ENCODE assay signal across 21 cellular contexts in genomic region chr19:39924952-39925351, GRCh38. TPM values are rescaled to one million over a fixed set of nuclear protein-coding genes. Genes with fewer than 3 reads are reported as not detected.
DNase-seq lines count a peak whose midpoint lies in the region; ATAC-seq, FAIRE-seq and TF ChIP-seq lines count a peak whose summit lies in the region.
"Had no signal": no experiment of that assay in that cellular context is flagged by ENCODE, and none has a peak within 500 bp of the region (broad histone marks: within the 10 kb centered on the region; RNA-seq: fewer than 3 reads in every experiment).

No MANE protein-coding gene starts in this region.

- peaks cover 0 to 15% of the 10 kb centered on the region in 2 experiments; a peak in 3 of 5 replicates for H3K4me1 ChIP-seq in K562 (replicated peaks in 1 of 2; ENCODE audit: control insufficient read depth in 2 of 2, insufficient read depth in 2 of 2, low read length in 2 of 2)
- H3K4me1 ChIP-seq: BE2C, HAP-1 had no signal

- no peak overlapping the region for H3K4me2 ChIP-seq in K562 (ENCODE audit: insufficient read depth, low read length)

- intact Hi-C loops in K562 (cut with micrococcal nuclease): no loop called here

- H3K9ac ChIP-seq in K562 (ENCODE audit: insufficient read depth in 1 of 2, low read depth in 2 of 2, low read length in 2 of 2): no peak overlapping the region
- H3K9ac ChIP-seq: GM23248 had no signal

- peak; percentile 5 for DNase-seq in activated CD8-positive, alpha-beta memory T cell treated with anti-CD3 and anti-CD28 coated beads, Interleukin-2, amount 10 ng/mL, durations not matched to agents 7 days and 5 days
- DNase-seq in K562 (ENCODE audit: extremely low read depth in 1 of 4, low spot score in 3 of 4) (no peak), left lobe of liver (ENCODE audit: low spot score) (peak; percentile 16), HuH-7 (ENCODE audit: low spot score) (no peak)
- DNase-seq in activated CD4-positive, alpha-beta T cell treated with anti-CD3 and anti-CD28 coated beads, Interleukin-2, amount 50 U/mL, for 1 hour: no peak
- no peak for DNase-seq in activated naive CD4-positive, alpha-beta T cell treated with anti-CD3 and anti-CD28 coated beads, Interleukin-2, amount 50 U/mL, for 72 hours (ENCODE audit: low spot score in 2 of 2)
- DNase-seq: ACHN; BE2C; C1 segment of cervical spinal cord; CD4-positive, CD25-positive, alpha-beta regulatory T cell; CD8-positive, alpha-beta memory T cell; COR-L47; GM23248 had no signal

- H3K27me3 ChIP-seq in K562 (ENCODE audit: control insufficient read depth in 2 of 2, insufficient read depth in 2 of 2, low read length in 2 of 2): peaks cover 0 to 9% of the 10 kb centered on the region in 2 experiments; a peak in 3 of 5 replicates
- H3K27me3 ChIP-seq: BE2C had no signal

- H3K27ac ChIP-seq in K562 (ENCODE audit: extremely low read depth, low read depth, low read length): no peak overlapping the region
- H3K27ac ChIP-seq: GM23248, HL-60 had no signal

- POLR2A ChIA-PET in K562 (lab: Yijun Ruan, JAX): interaction anchor here (0.6 to 0.9 kb wide), 2 partner anchors 30 to 79 kb away, joined by 3 read pairs; partner anchors contain the start of gene FBL

- H3K36me3 Mint-ChIP-seq in activated CD8-positive, alpha-beta memory T cell treated with anti-CD3 and anti-CD28 coated beads, Interleukin-2, amount 10 ng/mL, durations not matched to agents 7 days and 5 days: peaks cover 4% of the 10 kb centered on the region
- peaks cover 6 to 8% of the 10 kb centered on the region in 2 donors for H3K36me3 Mint-ChIP-seq in activated naive CD4-positive, alpha-beta T cell treated with anti-CD3 and anti-CD28 coated beads, Interleukin-2, amount 50 U/mL, for 72 hours
- H3K36me3 Mint-ChIP-seq: IgD-negative memory B cell had no signal

- no TSS peak for BruUV-seq in K562 (replicated peaks; lab: Mats Ljungman, UMichigan)

- TF ChIP-seq RAD21 in K562 (CRISPR knock-in tag; conservative IDR thresholded peaks at IDR 0.05 in 1 of 2, IDR thresholded peaks at IDR 0.05 in 1 of 2): no peak

- FAIRE-seq in K562 (lab: Jason Lieb, UNC): no peak
- FAIRE-seq: A204.1, D721Med, G401.6, GM12891, GM19239 had no signal

- TF ChIP-seq CTCF in K562 (IDR thresholded peaks at IDR 0.05 in 2 of 3, conservative IDR thresholded peaks at IDR 0.05 in 1 of 3; ENCODE audit: insufficient read depth in 2 of 3, low read depth in 1 of 3, low read length in 3 of 3): no peak

- no peaks in the 10 kb centered on the region for H4K20me1 ChIP-seq in K562 (replicated peaks; ENCODE audit: control insufficient read depth, insufficient read depth, low read length)

- ATAC-seq in activated CD8-positive, alpha-beta memory T cell treated with anti-CD3 and anti-CD28 coated beads, Interleukin-2, amount 10 ng/mL, durations not matched to agents 7 days and 5 days: no peak
- ATAC-seq in K562: no peak
- no peak for ATAC-seq in left lobe of liver
- ATAC-seq in activated naive CD4-positive, alpha-beta T cell treated with anti-CD3 and anti-CD28 coated beads, Interleukin-2, amount 50 U/mL, for 72 hours: no peak

- 8% methylated on average over 4 of the region's 5 CpGs for WGBS in K562 (ENCODE audit: insufficient coverage, low coverage, missing lambda C conversion rate)

- CTCF ChIA-PET in activated CD8-positive, alpha-beta memory T cell treated with anti-CD3 and anti-CD28 coated beads, Interleukin-2, amount 10 ng/mL, durations not matched to agents 7 days and 5 days (lab: Charles Lee): interaction anchor here (2.2 kb wide), 1 partner anchor 46 kb away, joined by 8 read pairs; the partner anchor contains the start of gene PSMC4
- CTCF ChIA-PET in K562 (lab: Yijun Ruan, JAX; ENCODE audit: low intra/inter-chr PET ratio): no interaction called here

- H3K36me3 ChIP-seq in K562 (ENCODE audit: control insufficient read depth, insufficient read depth, low read length): no peaks in the 10 kb centered on the region
- H3K36me3 ChIP-seq: BE2C, HAP-1 had no signal

- H3K9me1 ChIP-seq in K562 (ENCODE audit: control insufficient read depth, insufficient read depth, low read length): no peaks in the 10 kb centered on the region

- no peak overlapping the region for H3K27ac Mint-ChIP-seq in activated CD8-positive, alpha-beta memory T cell treated with anti-CD3 and anti-CD28 coated beads, Interleukin-2, amount 10 ng/mL, durations not matched to agents 7 days and 5 days
- H3K27ac Mint-ChIP-seq in activated naive CD4-positive, alpha-beta T cell treated with anti-CD3 and anti-CD28 coated beads, Interleukin-2, amount 50 U/mL, for 72 hours: no peak overlapping the region
- H3K27ac Mint-ChIP-seq: IgD-negative memory B cell had no signal

- in situ Hi-C loops in K562 (cut with MboI): no loop called here

- no peak for TF ChIP-seq EP300 in K562 (IDR thresholded peaks at IDR 0.05; ENCODE audit: low read length)

- H3K4me1 Mint-ChIP-seq in activated CD8-positive, alpha-beta memory T cell treated with anti-CD3 and anti-CD28 coated beads, Interleukin-2, amount 10 ng/mL, durations not matched to agents 7 days and 5 days: no peaks in the 10 kb centered on the region

- H2AFZ ChIP-seq in K562 (ENCODE audit: low read depth, low read length): no peak overlapping the region
- H2AFZ ChIP-seq: GM23248 had no signal

- H3K9me3 ChIP-seq in K562 (replicated peaks; ENCODE audit: control insufficient read depth, insufficient read depth, low read depth, low read length): no peaks in the 10 kb centered on the region
- H3K9me3 ChIP-seq: BE2C, HAP-1 had no signal

- no peak for TF ChIP-seq POLR2A in K562 (conservative IDR thresholded peaks at IDR 0.05)

- H3K4me3 ChIP-seq in K562: no peak overlapping the region
- H3K4me3 ChIP-seq: GM23248, HAP-1 had no signal

- no peaks in the 10 kb centered on the region for H3K27me3 Mint-ChIP-seq in activated CD8-positive, alpha-beta memory T cell treated with anti-CD3 and anti-CD28 coated beads, Interleukin-2, amount 10 ng/mL, durations not matched to agents 7 days and 5 days
- H3K27me3 Mint-ChIP-seq: CD4-positive, CD25-positive, alpha-beta regulatory T cell; CD8-positive, alpha-beta memory T cell had no signal

- H3K4me3 Mint-ChIP-seq in activated CD8-positive, alpha-beta memory T cell treated with anti-CD3 and anti-CD28 coated beads, Interleukin-2, amount 10 ng/mL, durations not matched to agents 7 days and 5 days: no peak overlapping the region
- H3K4me3 Mint-ChIP-seq: CD4-positive, CD25-positive, alpha-beta regulatory T cell; CD8-positive, alpha-beta memory T cell; IgD-negative memory B cell had no signal

- no peaks in the 10 kb centered on the region for H3K9me3 Mint-ChIP-seq in activated CD8-positive, alpha-beta memory T cell treated with anti-CD3 and anti-CD28 coated beads, Interleukin-2, amount 10 ng/mL, durations not matched to agents 7 days and 5 days (ENCODE audit: low read depth)
- H3K9me3 Mint-ChIP-seq in activated naive CD4-positive, alpha-beta T cell treated with anti-CD3 and anti-CD28 coated beads, Interleukin-2, amount 50 U/mL, for 72 hours: peaks cover 0 to 5% of the 10 kb centered on the region in 2 donors
- H3K9me3 Mint-ChIP-seq: CD4-positive, CD25-positive, alpha-beta regulatory T cell; CD8-positive, alpha-beta memory T cell; IgD-negative memory B cell had no signal

- H3K79me2 ChIP-seq in K562 (ENCODE audit: control insufficient read depth, insufficient read depth, low read length): no peaks in the 10 kb centered on the region

RNA-seq across cellular contexts. Expression of gene FCGBP, which starts 9.5 kb away (rescaled TPM):
- 1 to 10 TPM in 1 of 2 experiments, under 1 TPM in 1; 0.93 to 3.2 TPM for total RNA-seq in activated CD8-positive, alpha-beta memory T cell treated with anti-CD3 and anti-CD28 coated beads, Interleukin-2, amount 10 ng/mL, durations not matched to agents 7 days and 5 days
- total RNA-seq in K562 (2011; cell fraction: chromatin; rRNA removed; ENCODE audit: low replicate concordance): 0.79 and 0.83 TPM in 2 replicates
- total RNA-seq in K562 (2011; cell fraction: nucleolus; rRNA removed): 0.39 and 0.83 TPM in 2 replicates
- total RNA-seq in K562 (2011; cell fraction: nucleoplasm; rRNA removed): 0.15 and 0.22 TPM in 2 replicates
- total RNA-seq in K562 (2014; rRNA removed) (0.04 and 0.05 TPM in 2 replicates), K562 (2014; rRNA removed; fragmentation: Illumina TruSeq; extraction: Trizol) (not detected in 2 replicates), K562 (2015; rRNA removed; fragmentation: Illumina TruSeq; extraction: Trizol) (0.19 and 0.25 TPM in 2 replicates), K562 (2021) (1.5 and 1.9 TPM in 2 replicates), left lobe of liver (7.3 TPM)
- polyA plus RNA-seq in K562 (2011; rRNA removed) (0.04 and 0.13 TPM in 2 replicates), K562 (2014; fragmentation: Illumina TruSeq; extraction: Trizol) (0.01 TPM in 2 replicates), K562 (2014; fragmentation: Nextera tagmentation; extraction: Ambion mirVana) (not detected), K562 (2014; rRNA removed) (0.03 TPM in 1 of 2 replicates, not detected in the other)
- polyA plus RNA-seq in K562 (2011; cell fraction: cytosol; rRNA removed): 0.15 and 0.27 TPM in 2 replicates
- polyA plus RNA-seq in K562 (2011; cell fraction: nucleus; rRNA removed): 0.17 and 0.73 TPM in 2 replicates
- 0.12 and 0.18 TPM in 2 replicates for polyA plus RNA-seq in K562 (2012)
- 0.18 TPM in 1 of 2 replicates, not detected in the other for polyA minus RNA-seq in K562 (2011; rRNA and poly(A)+ RNA removed)
- polyA minus RNA-seq in K562 (2011; cell fraction: cytosol; rRNA and poly(A)+ RNA removed): 0.10 TPM in 1 of 2 replicates, not detected in the other
- 0.33 and 0.67 TPM in 2 replicates for polyA minus RNA-seq in K562 (2011; cell fraction: nucleus; rRNA and poly(A)+ RNA removed)
- 1 to 10 TPM; 4.6 to 8.2 TPM for total RNA-seq in activated naive CD4-positive, alpha-beta T cell treated with anti-CD3 and anti-CD28 coated beads, Interleukin-2, amount 50 U/mL, for 72 hours
- total RNA-seq: GM23248 had no signal
- polyA plus RNA-seq: GM23248 had no signal

RNA-seq across cellular contexts. Expression of gene PSMC4, which starts 46.0 kb away (rescaled TPM):
- total RNA-seq in activated CD8-positive, alpha-beta memory T cell treated with anti-CD3 and anti-CD28 coated beads, Interleukin-2, amount 10 ng/mL, durations not matched to agents 7 days and 5 days: 100 to 1,000 TPM in 1 of 2 experiments, 10 to 100 TPM in 1; 94.5 to 141 TPM
- total RNA-seq in K562 (2011; cell fraction: chromatin; rRNA removed; ENCODE audit: low replicate concordance): 46.0 and 82.3 TPM in 2 replicates
- 49.2 and 65.9 TPM in 2 replicates for total RNA-seq in K562 (2011; cell fraction: nucleolus; rRNA removed)
- total RNA-seq in K562 (2011; cell fraction: nucleoplasm; rRNA removed): 40.1 and 50.1 TPM in 2 replicates
- total RNA-seq in K562 (2014; rRNA removed): 142 and 187 TPM in 2 replicates
- 104 and 115 TPM in 2 replicates for total RNA-seq in K562 (2014; rRNA removed; fragmentation: Illumina TruSeq; extraction: Trizol)
- total RNA-seq in K562 (2015; rRNA removed; fragmentation: Illumina TruSeq; extraction: Trizol): 139 and 143 TPM in 2 replicates
- 146 and 150 TPM in 2 replicates for total RNA-seq in K562 (2021)
- polyA plus RNA-seq in K562 (2011; rRNA removed): 45.9 and 69.6 TPM in 2 replicates
- polyA plus RNA-seq in K562 (2011; cell fraction: cytosol; rRNA removed): 53.9 and 128 TPM in 2 replicates
- 93.8 and 118 TPM in 2 replicates for polyA plus RNA-seq in K562 (2011; cell fraction: nucleus; rRNA removed)
- 138 and 171 TPM in 2 replicates for polyA plus RNA-seq in K562 (2012)
- 171 and 192 TPM in 2 replicates for polyA plus RNA-seq in K562 (2014; fragmentation: Illumina TruSeq; extraction: Trizol)
- polyA plus RNA-seq in K562 (2014; fragmentation: Nextera tagmentation; extraction: Ambion mirVana): 100 to 1,000 TPM; 380 to 475 TPM
- 97.0 and 102 TPM in 2 replicates for polyA plus RNA-seq in K562 (2014; rRNA removed)
- 26.7 and 28.2 TPM in 2 replicates for polyA minus RNA-seq in K562 (2011; rRNA and poly(A)+ RNA removed)
- 57.7 and 66.1 TPM in 2 replicates for polyA minus RNA-seq in K562 (2011; cell fraction: cytosol; rRNA and poly(A)+ RNA removed)
- polyA minus RNA-seq in K562 (2011; cell fraction: nucleus; rRNA and poly(A)+ RNA removed): 21.8 and 31.1 TPM in 2 replicates
- 47.9 TPM for total RNA-seq in left lobe of liver
- total RNA-seq in activated naive CD4-positive, alpha-beta T cell treated with anti-CD3 and anti-CD28 coated beads, Interleukin-2, amount 50 U/mL, for 72 hours: 100 to 1,000 TPM in 1 of 2 donors, 10 to 100 TPM in 1; 93.6 to 114 TPM

Comparison
In these comparisons a context has a peak if more than half of its experiments do, and no peak if none do; other contexts are left out.
1. DNase-seq: peak in activated CD8-positive, alpha-beta memory T cell treated with anti-CD3 and anti-CD28 coated beads, Interleukin-2, amount 10 ng/mL, durations not matched to agents 7 days and 5 days (single experiment) and left lobe of liver (single experiment); none in K562 (0 of 4), HuH-7 (single experiment), activated CD4-positive, alpha-beta T cell treated with anti-CD3 and anti-CD28 coated beads, Interleukin-2, amount 50 U/mL, for 1 hour (single experiment) and activated naive CD4-positive, alpha-beta T cell treated with anti-CD3 and anti-CD28 coated beads, Interleukin-2, amount 50 U/mL, for 72 hours (0 of 2).